Comparison of ENCODE assay signal across 1 cellular context in the genomic region with DNA sequence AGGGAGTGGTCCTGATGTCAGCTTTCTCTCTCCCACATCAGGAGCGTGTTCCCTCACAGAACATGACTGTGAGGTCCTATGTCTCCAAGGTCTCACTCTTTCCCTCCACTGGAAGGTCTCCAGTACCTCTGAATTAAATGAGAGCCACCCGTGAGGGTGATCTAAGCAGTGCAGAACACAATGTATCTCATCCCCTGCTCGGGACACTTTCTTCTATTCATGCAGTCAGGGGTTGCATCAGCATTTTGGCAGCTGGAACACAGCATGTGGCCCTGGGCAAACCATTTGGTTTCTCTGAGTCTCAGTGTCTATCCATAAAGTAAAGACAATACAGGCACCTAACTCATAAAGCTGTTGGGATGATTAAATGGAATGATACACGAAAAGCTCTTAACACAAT.
TF ChIP-seq lines count a peak whose summit lies in the region.

No MANE protein-coding gene starts in this region.

TF ChIP-seq in WTC11, 78 proteins besides CTCF, POLR2A, EP300 and RAD21 (continued from another document):
- TF ChIP-seq ZNF416 (CRISPR knock-in tag; IDR thresholded peaks at IDR 0.05) (no peak), OVOL2 (CRISPR knock-in tag; IDR thresholded peaks at IDR 0.05; ENCODE audit: borderline replicate concordance) (no peak), NFYB (CRISPR knock-in tag; conservative IDR thresholded peaks at IDR 0.05; ENCODE audit: low read depth) (no peak), IRF2 (CRISPR knock-in tag; IDR thresholded peaks at IDR 0.05; ENCODE audit: borderline replicate concordance, low read depth) (no peak)
- TF ChIP-seq, protein P1, sequence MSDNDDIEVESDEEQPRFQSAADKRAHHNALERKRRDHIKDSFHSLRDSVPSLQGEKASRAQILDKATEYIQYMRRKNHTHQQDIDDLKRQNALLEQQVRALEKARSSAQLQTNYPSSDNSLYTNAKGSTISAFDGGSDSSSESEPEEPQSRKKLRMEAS (CRISPR knock-in tag; IDR thresholded peaks at IDR 0.05) = no peak
- TF ChIP-seq, protein P2, sequence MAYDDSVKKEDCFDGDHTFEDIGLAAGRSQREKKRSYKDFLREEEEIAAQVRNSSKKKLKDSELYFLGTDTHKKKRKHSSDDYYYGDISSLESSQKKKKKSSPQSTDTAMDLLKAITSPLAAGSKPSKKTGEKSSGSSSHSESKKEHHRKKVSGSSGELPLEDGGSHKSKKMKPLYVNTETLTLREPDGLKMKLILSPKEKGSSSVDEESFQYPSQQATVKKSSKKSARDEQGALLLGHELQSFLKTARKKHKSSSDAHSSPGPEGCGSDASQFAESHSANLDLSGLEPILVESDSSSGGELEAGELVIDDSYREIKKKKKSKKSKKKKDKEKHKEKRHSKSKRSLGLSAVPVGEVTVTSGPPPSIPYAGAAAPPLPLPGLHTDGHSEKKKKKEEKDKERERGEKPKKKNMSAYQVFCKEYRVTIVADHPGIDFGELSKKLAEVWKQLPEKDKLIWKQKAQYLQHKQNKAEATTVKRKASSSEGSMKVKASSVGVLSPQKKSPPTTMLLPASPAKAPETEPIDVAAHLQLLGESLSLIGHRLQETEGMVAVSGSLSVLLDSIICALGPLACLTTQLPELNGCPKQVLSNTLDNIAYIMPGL (CRISPR knock-in tag; IDR thresholded peaks at IDR 0.05) = no peak
